Comparison of ENCODE assay signal across 10 cellular contexts in genomic region chr9:112784020-112784788, GRCh38. TPM values are rescaled to one million over a fixed set of nuclear protein-coding genes. Genes with fewer than 3 reads are reported as not detected.
DNase-seq lines count a peak whose midpoint lies in the region; ATAC-seq, FAIRE-seq and TF ChIP-seq lines count a peak whose summit lies in the region.
"Had no signal": no experiment of that assay in that cellular context is flagged by ENCODE, and none has a peak within 500 bp of the region (broad histone marks: within the 10 kb centered on the region; RNA-seq: fewer than 3 reads in every experiment).

No MANE protein-coding gene starts in this region.

- intact Hi-C loops in left colon (cut with DNase I, micrococcal nuclease): no loop called here

- TF ChIP-seq CTCF in bronchial epithelial cell (IDR thresholded peaks at IDR 0.05; ENCODE audit: insufficient read depth, low read length, severe bottlenecking): no peak

- no peak for FAIRE-seq in bronchial epithelial cell (lab: Jason Lieb, UNC)

- DNase-seq in DMS53 (lab: John Stamatoyannopoulos, UW) (peak; percentile 80), NCI-H146 treated with DMSO at 0.1 percent for 48 hours (lab: John Stamatoyannopoulos, UW; ENCODE audit: unreplicated experiment) (peak; percentile 49), bronchial epithelial cell (ENCODE audit: low read depth) (peak; percentile 29), left colon (no peak), putamen (ENCODE audit: low spot score) (no peak)
- DNase-seq in activated CD8-positive, alpha-beta memory T cell treated with anti-CD3 and anti-CD28 coated beads, Interleukin-2, amount 50 U/mL, for 4 hours: no peak
- DNase-seq: activated CD4-positive, alpha-beta memory T cell treated with anti-CD3 and anti-CD28 coated beads for 36 hours had no signal

- peak; percentile 37 for ATAC-seq in left colon
- ATAC-seq in HG03139 (IDR thresholded peaks at IDR 0.05; ENCODE audit: unreplicated experiment): no peak
- ATAC-seq in GM21381 (IDR thresholded peaks at IDR 0.05; ENCODE audit: unreplicated experiment): no peak

- H3K36me3 ChIP-seq in bronchial epithelial cell (ENCODE audit: control insufficient read depth, insufficient read depth, low read length): no peaks in the 10 kb centered on the region
- H3K36me3 ChIP-seq: vagina had no signal

- H3K27me3 ChIP-seq in bronchial epithelial cell (ENCODE audit: control insufficient read depth, insufficient read depth, low read length): no peaks in the 10 kb centered on the region
- H3K27me3 ChIP-seq: vagina had no signal

- H3K4me3 ChIP-seq in bronchial epithelial cell (ENCODE audit: low read depth, low read length): no peak overlapping the region
- H3K4me3 ChIP-seq: vagina had no signal

RNA-seq across cellular contexts. Expression of gene SNX30, which starts 33.6 kb away (rescaled TPM):
- 7.0 and 13.2 TPM in 2 replicates for total RNA-seq in bronchial epithelial cell
- total RNA-seq in left colon: 10 to 100 TPM; 30.7 to 35.3 TPM

Comparison
In these comparisons a context has a peak if more than half of its experiments do, and no peak if none do; other contexts are left out.
1. DNase-seq: peak in DMS53 (single experiment), NCI-H146 treated with DMSO at 0.1 percent for 48 hours (single experiment) and bronchial epithelial cell (single experiment); none in left colon (0 of 2), activated CD8-positive, alpha-beta memory T cell treated with anti-CD3 and anti-CD28 coated beads, Interleukin-2, amount 50 U/mL, for 4 hours (single experiment) and putamen (single experiment).